In the genomic region with DNA sequence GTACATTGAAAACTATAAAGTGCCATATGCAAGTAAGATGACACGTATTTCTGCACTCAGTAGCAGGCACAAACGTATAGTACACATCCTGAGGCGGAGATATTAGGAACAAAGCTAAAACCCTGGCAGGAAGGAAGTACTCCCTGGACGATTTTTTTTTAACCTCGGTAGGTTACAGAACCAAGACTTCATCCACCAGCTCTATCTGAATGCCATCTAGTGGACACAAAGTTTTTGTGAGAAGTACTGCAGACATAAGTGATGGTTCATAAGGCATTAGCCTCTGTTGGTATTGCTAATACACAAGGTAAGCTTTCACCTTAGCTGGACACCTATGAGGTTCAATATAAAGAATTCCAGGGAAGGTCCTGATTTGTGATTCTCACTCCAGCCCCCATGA, we compare ENCODE assay signal across 8 cellular contexts.
DNase-seq lines count a peak whose midpoint lies in the region; ATAC-seq and TF ChIP-seq lines count a peak whose summit lies in the region.

No MANE protein-coding gene starts in this region.

- H3K4me1 ChIP-seq in A673 (ENCODE audit: insufficient read depth, low read length, poor library complexity, severe bottlenecking) (no peaks in the 10 kb centered on the region), ascending aorta (no peaks in the 10 kb centered on the region)

- TF ChIP-seq CTCF in A673 (conservative IDR thresholded peaks at IDR 0.05; ENCODE audit: low read depth, low read length) (peak; percentile 55), GM12874 (IDR thresholded peaks at IDR 0.05; ENCODE audit: insufficient read depth, low read depth, low read length) (peak; percentile 49), ascending aorta (IDR thresholded peaks at IDR 0.05) (peak in 2 of 3 experiments; percentile 26 to 44), endothelial cell (IDR thresholded peaks at IDR 0.05; ENCODE audit: unreplicated experiment) (no peak)

- H3K36me3 Mint-ChIP-seq in endothelial cell (ENCODE audit: low read depth, unreplicated experiment), result no peaks in the 10 kb centered on the region

- CTCF ChIA-PET in A673 (lab: Charles Lee), result interaction anchor here (1.3 kb wide), 1 partner anchor 44 kb away, joined by 13 read pairs; no protein-coding TSS in a partner anchor

- H3K4me3 ChIP-seq in A673 (ENCODE audit: low read depth, low read length, poor library complexity, severe bottlenecking) (no peak overlapping the region), ascending aorta (no peak overlapping the region)

- no peaks in the 10 kb centered on the region for H3K9me3 ChIP-seq in A673 (ENCODE audit: low read depth, low read length, poor library complexity, severe bottlenecking)
- H3K9me3 ChIP-seq in ascending aorta, result no peaks in the 10 kb centered on the region

- H3K4me1 Mint-ChIP-seq in endothelial cell (ENCODE audit: unreplicated experiment), result peaks cover 11% of the 10 kb centered on the region

- H3K4me3 Mint-ChIP-seq in endothelial cell (ENCODE audit: unreplicated experiment), result no peak overlapping the region

- BruUV-seq in A673 (replicated peaks; lab: Mats Ljungman, UMichigan), result no TSS peak

- no peak for ATAC-seq in GM21447 (IDR thresholded peaks at IDR 0.05; ENCODE audit: unreplicated experiment)
- no peak for ATAC-seq in GM19467 (IDR thresholded peaks at IDR 0.05; ENCODE audit: unreplicated experiment)

- no peaks in the 10 kb centered on the region for H3K9me3 Mint-ChIP-seq in endothelial cell (ENCODE audit: unreplicated experiment)

- no peaks in the 10 kb centered on the region for H3K27me3 ChIP-seq in A673 (replicated peaks; ENCODE audit: insufficient read depth, low read depth, low read length, poor library complexity)
- no peaks in the 10 kb centered on the region for H3K27me3 ChIP-seq in ascending aorta

- POLR2A ChIA-PET in A673 (lab: Charles Lee; ENCODE audit: low non-redundant PET), result no interaction called here

- intact Hi-C loops in A673 (cut with micrococcal nuclease; ENCODE audit: unreplicated experiment), result loop anchor here (1.0 kb wide), 1 partner anchor 44 kb away; no protein-coding TSS in a partner anchor
- intact Hi-C loops in ascending aorta (cut with DNase I), result no loop called here

- DNase-seq in A673 (ENCODE audit: low spot score) (peak; percentile 59), MV-4-11 (lab: John Stamatoyannopoulos, UW) (peak; percentile 54), ascending aorta (ENCODE audit: low spot score in 2 of 2) (no peak), lung microvascular endothelial cell (ENCODE audit: low read depth in 2 of 2) (peak; percentile 59 to 61), endothelial cell (ENCODE audit: low spot score) (no peak)

- no peak overlapping the region for H3K27ac Mint-ChIP-seq in endothelial cell (ENCODE audit: unreplicated experiment)

- H3K27me3 Mint-ChIP-seq in endothelial cell (ENCODE audit: unreplicated experiment), result no peaks in the 10 kb centered on the region

- no peak overlapping the region for H3K27ac ChIP-seq in A673 (ENCODE audit: low read depth, low read length, poor library complexity, severe bottlenecking)
- no peak overlapping the region for H3K27ac ChIP-seq in ascending aorta

- no peaks in the 10 kb centered on the region for H3K36me3 ChIP-seq in A673 (ENCODE audit: insufficient read depth, low read length, poor library complexity, severe bottlenecking)
- H3K36me3 ChIP-seq in ascending aorta, result no peaks in the 10 kb centered on the region

Comparison
In these comparisons a context has a peak if more than half of its experiments do, and no peak if none do; other contexts are left out.
1. DNase-seq: peak in A673 (single experiment), MV-4-11 (single experiment) and lung microvascular endothelial cell (2 of 2); none in ascending aorta (0 of 2) and endothelial cell (single experiment).